ENCODE assay signal across 21 cellular contexts in the genomic region with DNA sequence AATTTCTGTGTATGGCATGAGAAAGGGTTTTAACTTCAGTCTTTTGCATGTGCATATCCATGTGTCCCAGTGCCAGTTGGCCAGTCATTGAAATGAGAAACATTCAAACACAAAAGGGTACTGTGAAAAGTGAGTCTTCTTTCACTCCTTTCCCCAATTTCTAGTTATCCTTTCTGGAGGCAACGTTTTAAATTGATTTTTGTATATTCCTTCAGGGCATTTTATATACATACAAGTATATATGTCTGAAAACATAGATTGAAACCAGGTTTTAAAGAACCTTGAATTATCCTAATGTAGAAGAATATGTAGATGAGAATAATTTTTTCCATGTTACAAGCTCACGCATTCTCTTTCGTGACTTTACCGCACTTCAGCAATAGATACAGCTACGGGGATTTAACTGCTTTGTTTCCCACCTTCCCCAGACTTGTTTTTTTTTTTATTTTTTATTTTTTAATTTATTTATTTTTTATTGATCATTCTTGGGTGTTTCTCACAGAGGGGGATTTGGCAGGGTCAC.
"Had no signal": no experiment of that assay in that cellular context is flagged by ENCODE, and none has a peak within 500 bp of the region (broad histone marks: within the 10 kb centered on the region; RNA-seq: fewer than 3 reads in every experiment).

No MANE protein-coding gene starts in this region.

- H3K9me3 ChIP-seq: MG63 had no signal

- H3K27ac ChIP-seq: HL-60, RWPE1 had no signal

- H3K4me3 ChIP-seq: MG63 had no signal

- DNase-seq: KBM-7, MG63, NCI-H1092, NCI-H1105 treated with DMSO at 0.1 percent for 48 hours, NCI-H1417 treated with DMSO at 0.1 percent for 48 hours, NCI-H187, NCI-H2029, NCI-H2081 treated with DMSO at 0.1 percent for 48 hours, NCI-H2171, NCI-H226, NCI-H446, NCI-H510A, NCI-H524 treated with DMSO at 0.1 percent for 48 hours, NCI-H69, NCI-H774, PC-3, SHP77 had no signal

- ATAC-seq: Panc1, PC-3, SK-N-SH treated with all-trans-retinoic acid at 6 μM for 48 hours had no signal

- H3K27me3 ChIP-seq: MG63 had no signal
